Comparison of ENCODE assay signal across 18 cellular contexts in the genomic region with DNA sequence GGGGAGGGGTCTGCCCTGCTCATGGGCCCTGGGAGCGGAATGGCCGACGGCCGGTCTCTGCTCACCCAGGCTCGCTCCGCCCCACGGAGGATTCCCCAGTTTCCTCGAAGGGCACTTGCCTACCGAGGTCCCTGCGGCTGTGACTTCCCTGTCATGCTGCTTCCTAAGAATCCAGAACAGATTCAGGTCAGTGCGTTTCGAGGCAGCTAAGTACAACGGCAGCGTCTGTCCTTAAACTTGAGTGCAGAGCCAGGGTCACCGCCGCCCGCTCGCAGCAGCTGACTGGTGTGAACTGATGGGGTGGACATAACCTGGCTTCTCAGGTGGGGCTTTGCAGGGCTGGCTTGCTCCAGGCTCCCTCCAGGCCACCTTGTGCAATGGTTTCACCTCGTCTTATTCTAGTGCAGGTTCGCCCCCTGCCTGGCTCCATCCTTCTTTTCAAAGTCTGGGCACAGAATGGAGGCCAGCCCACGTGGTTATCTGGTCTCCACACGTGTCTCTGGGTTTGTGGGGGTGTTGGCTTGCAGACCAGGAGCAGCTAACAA.
"Had no signal": no experiment of that assay in that cellular context is flagged by ENCODE, and none has a peak within 500 bp of the region (broad histone marks: within the 10 kb centered on the region; RNA-seq: fewer than 3 reads in every experiment).

No MANE protein-coding gene starts in this region.

- H3K27ac ChIP-seq: breast epithelium, coronary artery, epithelial cell of prostate, pancreas, tibial nerve, uterus had no signal

- DNase-seq: activated CD4-positive, alpha-beta T cell treated with anti-CD3 and anti-CD28 coated beads for 4 hours; activated CD4-positive, CD25-positive, alpha-beta regulatory T cell; activated naive CD4-positive, alpha-beta T cell; naive thymus-derived CD4-positive, alpha-beta T cell; pancreas; right cardiac atrium; SW 1271; T-helper 17 cell; uterus had no signal

- H3K4me1 ChIP-seq: pancreas, uterus had no signal

- H3K27me3 Mint-ChIP-seq: activated naive CD8-positive, alpha-beta T cell had no signal

- H3K9me3 ChIP-seq: breast epithelium, pancreas, tibial nerve, uterus had no signal

- H3K4me3 Mint-ChIP-seq: activated naive CD8-positive, alpha-beta T cell; naive thymus-derived CD4-positive, alpha-beta T cell; neural crest cell; stimulated activated effector memory CD8-positive, alpha-beta T cell treated with anti-CD3 and anti-CD28 coated beads, Interleukin-12 subunit alpha, Interleukin-12 subunit beta, amount 100 ng/mL, for 72 hours; stimulated activated naive CD8-positive, alpha-beta T cell treated with anti-CD3 and anti-CD28 coated beads, Interleukin-15, amount 100 ng/mL, for 72 hours; T-helper 17 cell had no signal

- H3K27me3 ChIP-seq: pancreas, uterus had no signal

- H3K4me3 ChIP-seq: breast epithelium, coronary artery, lung, pancreas, tibial nerve, uterus had no signal

- H3K36me3 Mint-ChIP-seq: activated naive CD8-positive, alpha-beta T cell; naive thymus-derived CD4-positive, alpha-beta T cell; stimulated activated effector memory CD8-positive, alpha-beta T cell treated with anti-CD3 and anti-CD28 coated beads, Interleukin-12 subunit alpha, Interleukin-12 subunit beta, amount 100 ng/mL, for 72 hours had no signal

- H3K9me3 Mint-ChIP-seq: neural crest cell; stimulated activated effector memory CD8-positive, alpha-beta T cell treated with anti-CD3 and anti-CD28 coated beads, Interleukin-12 subunit alpha, Interleukin-12 subunit beta, amount 100 ng/mL, for 72 hours; stimulated activated naive CD8-positive, alpha-beta T cell treated with anti-CD3 and anti-CD28 coated beads, Interleukin-15, amount 100 ng/mL, for 72 hours had no signal

- H3K27ac Mint-ChIP-seq: activated naive CD8-positive, alpha-beta T cell; stimulated activated effector memory CD8-positive, alpha-beta T cell treated with anti-CD3 and anti-CD28 coated beads, Interleukin-12 subunit alpha, Interleukin-12 subunit beta, amount 100 ng/mL, for 72 hours; stimulated activated naive CD8-positive, alpha-beta T cell treated with anti-CD3 and anti-CD28 coated beads, Interleukin-15, amount 100 ng/mL, for 72 hours; T-helper 17 cell had no signal

- H3K36me3 ChIP-seq: breast epithelium, pancreas, tibial nerve, uterus had no signal
